In genomic region chr19:29965529-29965928, GRCh38 we compare ENCODE assay signal across 21 cellular contexts. TPM values are rescaled to one million over a fixed set of nuclear protein-coding genes. Genes with fewer than 3 reads are reported as not detected.
DNase-seq lines count a peak whose midpoint lies in the region; ATAC-seq, FAIRE-seq and TF ChIP-seq lines count a peak whose summit lies in the region.
"Had no signal": no experiment of that assay in that cellular context is flagged by ENCODE, and none has a peak within 500 bp of the region (broad histone marks: within the 10 kb centered on the region; RNA-seq: fewer than 3 reads in every experiment).

No MANE protein-coding gene starts in this region.

- no peak overlapping the region for H3K4me3 Mint-ChIP-seq in astrocyte (ENCODE audit: unreplicated experiment)
- H3K4me3 Mint-ChIP-seq: stimulated activated naive B cell treated with anti-CD40 and anti-IgM and Interleukin-4, amounts not matched to agents 10 μg/mL and 1 μg/mL and 100 μg/mL, for 72 hours had no signal

- 43 to 55% methylated on average over 4 of the region's 4 CpGs for WGBS in aorta, 2 donors

- TF ChIP-seq CTCF in AG10803 (conservative IDR thresholded peaks at IDR 0.05; ENCODE audit: low read length) = no peak
- no peak for TF ChIP-seq CTCF in astrocyte (IDR thresholded peaks at IDR 0.05; ENCODE audit: insufficient read depth, low read depth, low read length)

- no peaks in the 10 kb centered on the region for H3K27me3 ChIP-seq in astrocyte (ENCODE audit: insufficient read depth, low read length)
- no peaks in the 10 kb centered on the region for H3K27me3 ChIP-seq in aorta (ENCODE audit: control insufficient read depth in 1 of 2, insufficient read depth in 2 of 2, low read length in 1 of 2)
- H3K27me3 ChIP-seq: BE2C had no signal

- H3K79me2 ChIP-seq in astrocyte (ENCODE audit: insufficient read depth, low read length) = peaks cover 95% of the 10 kb centered on the region

- FAIRE-seq in HTR-8/SVneo (lab: Jason Lieb, UNC) (no peak), astrocyte (lab: Jason Lieb, UNC) (peak; percentile 5)

- H4K20me1 ChIP-seq in astrocyte (ENCODE audit: insufficient read depth, low read length) = peaks cover 84% of the 10 kb centered on the region

- no peaks in the 10 kb centered on the region for H3K9me3 Mint-ChIP-seq in astrocyte (ENCODE audit: unreplicated experiment)

- H3K36me3 ChIP-seq in astrocyte (ENCODE audit: insufficient read depth, low read length) (no peaks in the 10 kb centered on the region), aorta (ENCODE audit: control insufficient read depth in 1 of 2, insufficient read depth in 2 of 2, low read length in 1 of 2) (no peaks in the 10 kb centered on the region)
- H3K36me3 ChIP-seq: BE2C had no signal

- H3K9ac ChIP-seq in astrocyte (ENCODE audit: low read length) = peak overlapping the region; percentile 32

- intact Hi-C loops in aorta (cut with DNase I) = no loop called here

- H3K9me3 ChIP-seq in astrocyte (ENCODE audit: insufficient read depth, low read depth, low read length) = no peaks in the 10 kb centered on the region
- no peaks in the 10 kb centered on the region for H3K9me3 ChIP-seq in aorta (ENCODE audit: control insufficient read depth, low read length)
- H3K9me3 ChIP-seq: BE2C had no signal

- ATAC-seq in aorta (ENCODE audit: low FRiP score) = no peak
- ATAC-seq in GM21367 (IDR thresholded peaks at IDR 0.05; ENCODE audit: unreplicated experiment) = no peak

- DNase-seq in AG10803 (ENCODE audit: low read depth) (peak; percentile 51), HTR-8/SVneo (ENCODE audit: insufficient read length, low spot score) (peak; percentile 18), astrocyte (ENCODE audit: low read depth) (peak; percentile 81), kidney tubule cell (ENCODE audit: low spot score) (peak; percentile 17), aorta (no peak), NOMO-1 (lab: John Stamatoyannopoulos, UW; ENCODE audit: unreplicated experiment in 2 of 2) (no peak), pons (ENCODE audit: low spot score) (no peak)
- DNase-seq: activated CD4-positive, CD25-positive, alpha-beta regulatory T cell treated with anti-CD3 and anti-CD28 coated beads, Interleukin-2, amount 50 U/mL, for 72 hours; activated naive CD4-positive, alpha-beta T cell treated with anti-CD3 and anti-CD28 coated beads, Interleukin-2, amount 50 U/mL, for 16 hours; BE2C; caudate nucleus; DMS79 treated with DMSO at 0.1 percent for 48 hours; H7; head of caudate nucleus; islet precursor cell; KBM-7; NCI-H1694; NCI-H510A; stimulated activated naive B cell treated with anti-CD40 and anti-IgM and Interleukin-4, amounts not matched to agents 10 μg/mL and 1 μg/mL and 100 μg/mL, for 72 hours; trophoblast cell had no signal

- H3K4me1 ChIP-seq in astrocyte (ENCODE audit: insufficient read depth, low read length) (peaks cover 22% of the 10 kb centered on the region), aorta (ENCODE audit: control insufficient read depth in 1 of 2, insufficient read depth in 2 of 2, low read length in 2 of 2) (peaks cover 0 to 5% of the 10 kb centered on the region in 2 donors)

- H3K27ac ChIP-seq in astrocyte (ENCODE audit: low read depth, low read length) (peak overlapping the region; percentile 44), aorta (ENCODE audit: low read depth in 1 of 2, low read length in 2 of 2) (no peak overlapping the region)

- no peak overlapping the region for H3K27ac Mint-ChIP-seq in astrocyte (ENCODE audit: unreplicated experiment)
- H3K27ac Mint-ChIP-seq: stimulated activated naive B cell treated with anti-CD40 and anti-IgM and Interleukin-4, amounts not matched to agents 10 μg/mL and 1 μg/mL and 100 μg/mL, for 72 hours had no signal

- no peak overlapping the region for H2AFZ ChIP-seq in astrocyte (ENCODE audit: low read depth, low read length)

- H3K36me3 Mint-ChIP-seq in astrocyte (ENCODE audit: low read depth, unreplicated experiment) = no peaks in the 10 kb centered on the region

- peak overlapping the region; percentile 71 for H3K4me2 ChIP-seq in astrocyte (ENCODE audit: low read length)

- H3K27me3 Mint-ChIP-seq in astrocyte (ENCODE audit: low read depth, unreplicated experiment) = no peaks in the 10 kb centered on the region
- H3K27me3 Mint-ChIP-seq: stimulated activated naive B cell treated with anti-CD40 and anti-IgM and Interleukin-4, amounts not matched to agents 10 μg/mL and 1 μg/mL and 100 μg/mL, for 72 hours had no signal

- peaks cover 36% of the 10 kb centered on the region for H3K4me1 Mint-ChIP-seq in astrocyte (ENCODE audit: low read depth, unreplicated experiment)

- H3K4me3 ChIP-seq in AG10803 (ENCODE audit: low read length) = no peak overlapping the region
- H3K4me3 ChIP-seq in astrocyte (ENCODE audit: insufficient read depth, low read depth, low read length) = peak overlapping the region; percentile 14
- H3K4me3 ChIP-seq in aorta (ENCODE audit: low read length in 2 of 2) = no peak overlapping the region

RNA-seq across cellular contexts. Expression of gene URI1, which starts 23.5 kb away (rescaled TPM):
- 61.0 and 61.4 TPM in 2 replicates for total RNA-seq in astrocyte
- 10 to 100 TPM; 51.4 to 55.9 TPM for total RNA-seq in aorta
- 10 to 100 TPM; 29.0 to 36.7 TPM for polyA plus RNA-seq in aorta

Comparison
In these comparisons a context has a peak if more than half of its experiments do, and no peak if none do; other contexts are left out.
1. DNase-seq: peak in AG10803 (single experiment), HTR-8/SVneo (single experiment), astrocyte (single experiment) and kidney tubule cell (single experiment); none in aorta (0 of 2), NOMO-1 (0 of 2) and pons (single experiment).